ENCODE assay signal across 8 cellular contexts in genomic region chr11:72752088-72752914, GRCh38. TPM values are rescaled to one million over a fixed set of nuclear protein-coding genes. Genes with fewer than 3 reads are reported as not detected.
DNase-seq lines count a peak whose midpoint lies in the region; ATAC-seq, FAIRE-seq and TF ChIP-seq lines count a peak whose summit lies in the region.

Gene ARAP1 (minus strand): TSS chr11:72752408. CDS start chr11:72727128, 25,280 bp downstream.

- H3K9me1 ChIP-seq in endothelial cell of umbilical vein (replicated peaks; ENCODE audit: control insufficient read depth, extremely low read depth, insufficient read depth, low read length), result no peaks in the 10 kb centered on the region

- peak within 1 kb of the TSS; percentile 67 for H3K4me3 ChIP-seq in NT2/D1 (ENCODE audit: insufficient read length, low read depth)
- H3K4me3 ChIP-seq in endothelial cell of umbilical vein (replicated peaks in 1 of 3; ENCODE audit: insufficient read depth in 1 of 3, low read depth in 1 of 3, low read length in 3 of 3), result peak within 1 kb of the TSS; percentile 59 to 77 (median 62)

- H3K4me1 ChIP-seq in NT2/D1 (ENCODE audit: insufficient read depth, insufficient read length), result peaks cover 6% of the 10 kb centered on the region
- H3K4me1 ChIP-seq in endothelial cell of umbilical vein (ENCODE audit: control insufficient read depth, extremely low read depth, insufficient read depth, low read length), result peaks cover 12% of the 10 kb centered on the region

- H3K27me3 ChIP-seq in NT2/D1 (ENCODE audit: insufficient read depth, insufficient read length) (no peaks in the 10 kb centered on the region), endothelial cell of umbilical vein (ENCODE audit: control insufficient read depth in 2 of 2, insufficient read depth in 2 of 2, low read length in 2 of 2) (no peaks in the 10 kb centered on the region)

- peak within 1 kb of the TSS; percentile 87 for H3K4me2 ChIP-seq in endothelial cell of umbilical vein (ENCODE audit: insufficient read depth, low read length)

- peak; percentile 70 for FAIRE-seq in endothelial cell of umbilical vein (lab: Jason Lieb, UNC)

- peak within 1 kb of the TSS; percentile 91 for H2AFZ ChIP-seq in endothelial cell of umbilical vein (ENCODE audit: low read depth, low read length)

- intact Hi-C loops in endothelial cell of umbilical vein (cut with micrococcal nuclease), result loop anchor here (1.0 kb wide), 1 partner anchor 41 kb away; no protein-coding TSS in a partner anchor

- POLR2A ChIA-PET in endothelial cell of umbilical vein (lab: Charles Lee), result no interaction called here

- H3K9me3 ChIP-seq in NT2/D1 (ENCODE audit: insufficient read depth, low read length), result no peaks in the 10 kb centered on the region
- H3K9me3 ChIP-seq in endothelial cell of umbilical vein (replicated peaks; ENCODE audit: control insufficient read depth, insufficient read depth, low read length), result no peaks in the 10 kb centered on the region

- peak within 1 kb of the TSS; percentile 85 for H3K9ac ChIP-seq in NT2/D1 (ENCODE audit: insufficient read length, low read depth)
- peak within 1 kb of the TSS; percentile 36 for H3K9ac ChIP-seq in endothelial cell of umbilical vein (replicated peaks; ENCODE audit: extremely low read depth, insufficient read depth, low read length)

- CTCF ChIA-PET in endothelial cell of umbilical vein (lab: Charles Lee), result interaction anchor here (0.8 to 1.6 kb wide), 3 partner anchors 22 to 38 kb away, joined by 3 read pairs; no protein-coding TSS in a partner anchor

- ATAC-seq in GM18511 (IDR thresholded peaks at IDR 0.05; ENCODE audit: unreplicated experiment), result peak; percentile 68
- ATAC-seq in HG03175 (IDR thresholded peaks at IDR 0.05; ENCODE audit: unreplicated experiment), result peak; percentile 70

- peak; percentile 99 for DNase-seq in 8988T
- peak; percentile 49 for DNase-seq in NT2/D1 (ENCODE audit: low read depth, low spot score)
- peak; percentile 30 for DNase-seq in activated CD8-positive, alpha-beta memory T cell treated with anti-CD3 and anti-CD28 coated beads, Interleukin-2, amount 50 U/mL, for 24 hours (ENCODE audit: extremely low read depth)
- peak; percentile 64 for DNase-seq in endothelial cell of umbilical vein (ENCODE audit: low read depth, low spot score)
- peak; percentile 78 for DNase-seq in midbrain (lab: John Stamatoyannopoulos, UW)
- peak; percentile 57 to 67 for DNase-seq in stimulated activated CD8-positive, alpha-beta memory T cell treated with anti-CD3 and anti-CD28 coated beads, Interleukin-2, amount 100 ng/mL, for 1 hour (ENCODE audit: low read depth in 2 of 2)

- no TSS peak for BruUV-seq in endothelial cell of umbilical vein (replicated peaks; lab: Mats Ljungman, UMichigan)

- TF ChIP-seq CTCF in endothelial cell of umbilical vein (IDR thresholded peaks at IDR 0.05; ENCODE audit: extremely low read depth in 1 of 2, insufficient read depth in 1 of 2, low read depth in 1 of 2, low read length in 2 of 2), result no peak

- H3K79me2 ChIP-seq in endothelial cell of umbilical vein (ENCODE audit: control insufficient read depth, insufficient read depth, low read length), result peaks cover 8% of the 10 kb centered on the region

- peak within 1 kb of the TSS; percentile 21 for H3K27ac ChIP-seq in endothelial cell of umbilical vein (ENCODE audit: insufficient read depth, low read depth, low read length)

- H3K36me3 ChIP-seq in NT2/D1 (ENCODE audit: insufficient read depth, insufficient read length, low read length) (peaks cover 4% of the 10 kb centered on the region), endothelial cell of umbilical vein (ENCODE audit: control insufficient read depth in 2 of 2, extremely low read depth in 1 of 2, insufficient read depth in 2 of 2, low read length in 2 of 2) (no peaks in the 10 kb centered on the region)

- peak; percentile 42 for TF ChIP-seq POLR2A in endothelial cell of umbilical vein (IDR thresholded peaks at IDR 0.05; ENCODE audit: low read depth, low read length)

- dilution Hi-C loops in endothelial cell of umbilical vein (cut with MboI; ENCODE audit: extremely low pct_ligation_motif_present, low sequenced_read_pairs), result no loop called here

- H4K20me1 ChIP-seq in endothelial cell of umbilical vein (replicated peaks; ENCODE audit: control insufficient read depth, extremely low read depth, insufficient read depth, low read length), result no peaks in the 10 kb centered on the region

TF ChIP-seq in endothelial cell of umbilical vein, 7 proteins besides CTCF, POLR2A, EP300 and RAD21:
- TF ChIP-seq JUN (IDR thresholded peaks at IDR 0.05; ENCODE audit: borderline replicate concordance, insufficient read depth, insufficient read length, low read depth) (no peak), POLR2AphosphoS5 (IDR thresholded peaks at IDR 0.05; ENCODE audit: insufficient read depth, low read depth, low read length) (peak; percentile 61), MAX (IDR thresholded peaks at IDR 0.05; ENCODE audit: insufficient read depth, insufficient read length) (peak; percentile 35), FOS (IDR thresholded peaks at IDR 0.05; ENCODE audit: borderline replicate concordance, insufficient read depth, low read length) (no peak)

RNA-seq across cellular contexts. Expression of gene ARAP1, which starts in this region (rescaled TPM):
- total RNA-seq in endothelial cell of umbilical vein, result 66.2 and 78.3 TPM in 2 replicates
- polyA plus RNA-seq in endothelial cell of umbilical vein, result 35.8 and 36.8 TPM in 2 replicates
- polyA plus RNA-seq in endothelial cell of umbilical vein (2011; cell fraction: cytosol; rRNA removed), result 37.5 and 54.2 TPM in 2 replicates
- polyA plus RNA-seq in endothelial cell of umbilical vein (2011; cell fraction: nucleus; rRNA removed), result 106 and 123 TPM in 2 replicates
- polyA plus RNA-seq in endothelial cell of umbilical vein (2012), result 54.5 and 56.0 TPM in 2 replicates
- 67.3 and 74.8 TPM in 2 replicates for polyA minus RNA-seq in endothelial cell of umbilical vein
- 22.0 TPM for polyA minus RNA-seq in endothelial cell of umbilical vein (2011; cell fraction: cytosol; rRNA and poly(A)+ RNA removed)
- polyA minus RNA-seq in endothelial cell of umbilical vein (2011; cell fraction: nucleus; rRNA and poly(A)+ RNA removed), result 61.9 and 69.4 TPM in 2 replicates

Comparison
In these comparisons a context has a peak if more than half of its experiments do, and no peak if none do; other contexts are left out.
1. Peak in every context shown above with its lines: DNase-seq, ATAC-seq, H3K4me3 ChIP-seq and H3K27ac ChIP-seq.
2. DNase-seq: peak in every context shown above with its lines; median percentile 99 in 8988T; 78 in midbrain; 64 in endothelial cell of umbilical vein; 62 in stimulated activated CD8-positive, alpha-beta memory T cell treated with anti-CD3 and anti-CD28 coated beads, Interleukin-2, amount 100 ng/mL, for 1 hour; 49 in NT2/D1; 30 in activated CD8-positive, alpha-beta memory T cell treated with anti-CD3 and anti-CD28 coated beads, Interleukin-2, amount 50 U/mL, for 24 hours.